Comparison of ENCODE assay signal across 3 cellular contexts in genomic region chr16:86391486-86391885, GRCh38.
TF ChIP-seq lines count a peak whose summit lies in the region.

No MANE protein-coding gene starts in this region.

TF ChIP-seq in SK-N-SH, 30 proteins besides CTCF, POLR2A, EP300 and RAD21:
- no peak for TF ChIP-seq EZH2phosphoT487 (IDR thresholded peaks at IDR 0.05; ENCODE audit: borderline replicate concordance, low read depth)

TF ChIP-seq in SK-N-SH treated with all-trans-retinoic acid at 6 μM for 48 hours, 23 proteins besides CTCF, POLR2A, EP300 and RAD21:
- TF ChIP-seq ZNF70 (CRISPR knock-in tag; IDR thresholded peaks at IDR 0.05) (no peak), TCF4 (CRISPR knock-in tag; IDR thresholded peaks at IDR 0.05; ENCODE audit: borderline replicate concordance) (no peak), ZNF8 (CRISPR knock-in tag; IDR thresholded peaks at IDR 0.05) (no peak), ARNTL (CRISPR knock-in tag; IDR thresholded peaks at IDR 0.05; ENCODE audit: borderline replicate concordance, low read depth) (no peak), PPARA (CRISPR knock-in tag; IDR thresholded peaks at IDR 0.05; ENCODE audit: borderline replicate concordance) (no peak), ZFP30 (CRISPR knock-in tag; IDR thresholded peaks at IDR 0.05) (no peak), PATZ1 (CRISPR knock-in tag; IDR thresholded peaks at IDR 0.05; ENCODE audit: borderline replicate concordance) (no peak), CSRNP3 (CRISPR knock-in tag; IDR thresholded peaks at IDR 0.05) (no peak), CREB5 (CRISPR knock-in tag; IDR thresholded peaks at IDR 0.05; ENCODE audit: low read depth) (no peak), BACH2 (CRISPR knock-in tag; IDR thresholded peaks at IDR 0.05; ENCODE audit: borderline replicate concordance) (no peak), RARB (CRISPR knock-in tag; IDR thresholded peaks at IDR 0.05) (no peak)

TF ChIP-seq in H1, 55 proteins besides CTCF, POLR2A, EP300 and RAD21:
- TF ChIP-seq RFX5 (IDR thresholded peaks at IDR 0.05; ENCODE audit: borderline replicate concordance, low read depth, low read length) (no peak), CTBP2 (IDR thresholded peaks at IDR 0.05; ENCODE audit: borderline replicate concordance, insufficient read depth, insufficient read length, low read length) (no peak), SIRT6 (IDR thresholded peaks at IDR 0.05; ENCODE audit: low read length) (no peak), CBX8 (IDR thresholded peaks at IDR 0.05; ENCODE audit: borderline replicate concordance, low read depth, low read length) (no peak), SAP30 (IDR thresholded peaks at IDR 0.05; ENCODE audit: insufficient read depth, insufficient replicate concordance, low read length) (no peak), RBBP5 (IDR thresholded peaks at IDR 0.05; ENCODE audit: borderline replicate concordance, low read depth, low read length) (no peak), GTF2F1 (IDR thresholded peaks at IDR 0.05; ENCODE audit: borderline replicate concordance, low read depth, low read length) (no peak), KDM1A (IDR thresholded peaks at IDR 0.05; ENCODE audit: borderline replicate concordance, low read length) (no peak), CBX5 (IDR thresholded peaks at IDR 0.05; ENCODE audit: low read depth, low read length) (no peak)
TF ChIP-seq in H1: peak in this region for 0.
